In genomic region chr9:89361031-89361430, GRCh38 we compare ENCODE assay signal across 21 cellular contexts. TPM values are rescaled to one million over a fixed set of nuclear protein-coding genes. Genes with fewer than 3 reads are reported as not detected.
DNase-seq lines count a peak whose midpoint lies in the region; ATAC-seq, FAIRE-seq and TF ChIP-seq lines count a peak whose summit lies in the region.
"Had no signal": no experiment of that assay in that cellular context is flagged by ENCODE, and none has a peak within 500 bp of the region (broad histone marks: within the 10 kb centered on the region; RNA-seq: fewer than 3 reads in every experiment).

No MANE protein-coding gene starts in this region.

- no peak for DNase-seq in T-helper 2 cell treated with Interferon-gamma antibody and Interleukin-4, amounts not matched to agents 5 μg/mL and 100 μg/mL, for 36 hours (ENCODE audit: low spot score)
- DNase-seq in T-helper 2 cell (no peak), WTC11 (ENCODE audit: low spot score) (no peak), left lobe of liver (ENCODE audit: low spot score) (peak; percentile 34), gastrocnemius medialis (peak in 1 of 2 donors; percentile 13), HepG2 (ENCODE audit: low spot score) (no peak)
- no peak for DNase-seq in effector CD4-positive, alpha-beta T cell
- DNase-seq: activated CD4-positive, alpha-beta T cell treated with anti-CD3 and anti-CD28 coated beads for 4 hours; activated CD8-positive, alpha-beta memory T cell treated with anti-CD3 and anti-CD28 coated beads, Interleukin-2, amount 50 U/mL, for 48 hours; activated naive CD4-positive, alpha-beta T cell treated with Interleukin-2 at 50 U/mL for 16 hours; effector CD8-positive, alpha-beta T cell; left colon; NCI-H2107; RPMI8226; SK-N-SH; stimulated activated CD4-positive, alpha-beta T cell treated with anti-CD3 and anti-CD28 coated beads, Interleukin-12 subunit alpha, Interleukin-12 subunit beta, amount 100 ng/mL, for 4 hours had no signal

- H3K27ac ChIP-seq in gastrocnemius medialis: peak overlapping the region; percentile 52 to 87 (median 78)
- H3K27ac ChIP-seq in HepG2 (ENCODE audit: extremely low read length, insufficient read depth, low read length): no peak overlapping the region
- H3K27ac ChIP-seq: suprapubic skin had no signal

- H3K27me3 Mint-ChIP-seq in T-helper 2 cell treated with Interferon-gamma antibody and Interleukin-4, amounts not matched to agents 5 μg/mL and 100 μg/mL, for 36 hours (ENCODE audit: low read depth): no peaks in the 10 kb centered on the region
- H3K27me3 Mint-ChIP-seq in WTC11 (ENCODE audit: low read depth): no peaks in the 10 kb centered on the region

- peaks cover 17% of the 10 kb centered on the region for H3K4me1 Mint-ChIP-seq in T-helper 2 cell treated with Interferon-gamma antibody and Interleukin-4, amounts not matched to agents 5 μg/mL and 100 μg/mL, for 36 hours (ENCODE audit: low read depth)
- no peaks in the 10 kb centered on the region for H3K4me1 Mint-ChIP-seq in WTC11

- H3K9me3 Mint-ChIP-seq in T-helper 2 cell treated with Interferon-gamma antibody and Interleukin-4, amounts not matched to agents 5 μg/mL and 100 μg/mL, for 36 hours: no peaks in the 10 kb centered on the region
- H3K9me3 Mint-ChIP-seq in WTC11: no peaks in the 10 kb centered on the region

- H3K36me3 ChIP-seq in gastrocnemius medialis (peaks cover 0 to 52% of the 10 kb centered on the region in 2 donors), HepG2 (replicated peaks in 1 of 2; ENCODE audit: control insufficient read depth in 1 of 2, insufficient read depth in 2 of 2, low read length in 2 of 2) (peaks cover 13 to 33% of the 10 kb centered on the region in 2 experiments)

- no peak for FAIRE-seq in HepG2 (lab: Jason Lieb, UNC)
- FAIRE-seq: A204.1, TTC549 had no signal

- peak overlapping the region; percentile 53 for H3K27ac Mint-ChIP-seq in T-helper 2 cell treated with Interferon-gamma antibody and Interleukin-4, amounts not matched to agents 5 μg/mL and 100 μg/mL, for 36 hours
- H3K27ac Mint-ChIP-seq in WTC11: peak overlapping the region; percentile 6; the same call in 1 of the 2 replicates

- H3K9me3 ChIP-seq in gastrocnemius medialis: no peaks in the 10 kb centered on the region
- H3K9me3 ChIP-seq in HepG2 (ENCODE audit: low read length): no peaks in the 10 kb centered on the region
- H3K9me3 ChIP-seq: BE2C, SK-N-SH, suprapubic skin had no signal

- ATAC-seq in WTC11 (no peak), left lobe of liver (no peak), gastrocnemius medialis (no peak), HepG2 (no peak), HG02840 (IDR thresholded peaks at IDR 0.05; ENCODE audit: low FRiP score, unreplicated experiment) (no peak)
- ATAC-seq: left colon had no signal

- no peak overlapping the region for H2AFZ ChIP-seq in HepG2 (ENCODE audit: low read length)

- intact Hi-C loops in gastrocnemius medialis (cut with DNase I; ENCODE audit: low total_unique reads): no loop called here
- intact Hi-C loops in HepG2 (cut with micrococcal nuclease; ENCODE audit: unreplicated experiment): no loop called here

- WGBS in HepG2 (ENCODE audit: low lambda C conversion rate): 98% methylated on average over 6 of the region's 6 CpGs

- H3K4me3 ChIP-seq in gastrocnemius medialis (no peak overlapping the region), HepG2 (replicated peaks in 1 of 3; ENCODE audit: insufficient read depth in 1 of 3, low read depth in 2 of 3, low read length in 3 of 3) (no peak overlapping the region)
- H3K4me3 ChIP-seq: suprapubic skin had no signal

- in situ Hi-C loops in gastrocnemius medialis (cut with MboI; ENCODE audit: low sequenced_read_pairs in 4 of 4) (no loop called here), HepG2 (cut with HindIII; ENCODE audit: extremely low pct_ligation_motif_present, low pct_unique_long_range_greater_than_20kb) (no loop called here)

- BruUV-seq in HepG2 (replicated peaks; lab: Mats Ljungman, UMichigan): no TSS peak

- H3K4me1 ChIP-seq in gastrocnemius medialis (peaks cover 27 to 36% of the 10 kb centered on the region in 2 donors), HepG2 (ENCODE audit: insufficient read depth, low read length) (peaks cover 83% of the 10 kb centered on the region)

- TF ChIP-seq EP300 in HepG2 (IDR thresholded peaks at IDR 0.05; ENCODE audit: low read depth in 2 of 2, low read length in 2 of 2) (no peak), HepG2 (CRISPR knock-in tag; IDR thresholded peaks at IDR 0.05; ENCODE audit: borderline replicate concordance) (no peak)

- H4K20me1 ChIP-seq in HepG2 (ENCODE audit: insufficient read depth, low read length): no peaks in the 10 kb centered on the region

- no peaks in the 10 kb centered on the region for H3K27me3 ChIP-seq in gastrocnemius medialis
- H3K27me3 ChIP-seq in HepG2 (ENCODE audit: control insufficient read depth in 1 of 2, insufficient read depth in 2 of 2, low read length in 2 of 2): no peaks in the 10 kb centered on the region
- H3K27me3 ChIP-seq: BE2C, suprapubic skin had no signal

- TF ChIP-seq RAD21 in HepG2 (CRISPR knock-in tag; IDR thresholded peaks at IDR 0.05): no peak

- TF ChIP-seq CTCF in WTC11 (IDR thresholded peaks at IDR 0.05): no peak
- TF ChIP-seq CTCF in gastrocnemius medialis (IDR thresholded peaks at IDR 0.05 in 4 of 5, conservative IDR thresholded peaks at IDR 0.05 in 1 of 5): no peak
- TF ChIP-seq CTCF in HepG2 (CRISPR knock-in tag; IDR thresholded peaks at IDR 0.05): no peak

- H3K79me2 ChIP-seq in HepG2 (ENCODE audit: insufficient read depth, low read length): no peaks in the 10 kb centered on the region

- POLR2A ChIA-PET in WTC11 (lab: Charles Lee) (no interaction called here), HepG2 (lab: Yijun Ruan, JAX) (no interaction called here)

- H3K36me3 Mint-ChIP-seq in T-helper 2 cell treated with Interferon-gamma antibody and Interleukin-4, amounts not matched to agents 5 μg/mL and 100 μg/mL, for 36 hours (ENCODE audit: low read depth): peaks cover 62% of the 10 kb centered on the region
- peaks cover 53% of the 10 kb centered on the region for H3K36me3 Mint-ChIP-seq in WTC11

- no peak overlapping the region for H3K4me3 Mint-ChIP-seq in T-helper 2 cell treated with Interferon-gamma antibody and Interleukin-4, amounts not matched to agents 5 μg/mL and 100 μg/mL, for 36 hours
- no peak overlapping the region for H3K4me3 Mint-ChIP-seq in WTC11

- no peak overlapping the region for H3K4me2 ChIP-seq in HepG2 (ENCODE audit: low read depth, low read length)
- H3K4me2 ChIP-seq: SK-N-SH had no signal

- TF ChIP-seq POLR2A in gastrocnemius medialis (IDR thresholded peaks at IDR 0.05) (no peak), HepG2 (IDR thresholded peaks at IDR 0.05; ENCODE audit: insufficient read depth in 1 of 2, low read depth in 2 of 2, low read length in 2 of 2) (no peak)

- no peak overlapping the region for H3K9ac ChIP-seq in HepG2 (ENCODE audit: insufficient read depth, low read depth, low read length)
- H3K9ac ChIP-seq: SK-N-SH had no signal

- CTCF ChIA-PET in WTC11 (lab: Charles Lee): interaction anchor here (1.3 kb wide), 1 partner anchor 232 kb away, joined by 3 read pairs; no protein-coding TSS in a partner anchor
- CTCF ChIA-PET in HepG2 (lab: Yijun Ruan, JAX; ENCODE audit: low intra/inter-chr PET ratio, low total read pairs): no interaction called here

RNA-seq across cellular contexts. Expression of gene SECISBP2, which starts 42.7 kb away (rescaled TPM):
- total RNA-seq in WTC11 (2021) (66.2 to 72.8 TPM (median 66.8 TPM) in 3 replicates), left lobe of liver (19.1 TPM), gastrocnemius medialis (10 to 100 TPM; 40.2 to 70.8 (median 54.9) TPM), HepG2 (2016; rRNA removed; fragmentation: Illumina TruSeq; extraction: Trizol) (32.4 and 32.9 TPM in 2 replicates)
- total RNA-seq in HepG2 (2016; cell fraction: cytosol; rRNA removed; fragmentation: Illumina TruSeq; extraction: Trizol; ENCODE audit: low read depth): 14.6 and 17.7 TPM in 2 replicates
- total RNA-seq in HepG2 (2016; cell fraction: insoluble cytoplasmic fraction; rRNA removed; fragmentation: Illumina TruSeq; extraction: Trizol): 34.2 and 35.3 TPM in 2 replicates
- 39.7 and 44.1 TPM in 2 replicates for total RNA-seq in HepG2 (2016; cell fraction: membrane; rRNA removed; fragmentation: Illumina TruSeq; extraction: Trizol)
- total RNA-seq in HepG2 (2016; cell fraction: nucleus; rRNA removed; fragmentation: Illumina TruSeq; extraction: Trizol): 37.8 and 40.1 TPM in 2 replicates
- polyA plus RNA-seq in HepG2 (2011; rRNA removed): 38.0 and 38.4 TPM in 2 replicates
- polyA plus RNA-seq in HepG2 (2011; cell fraction: cytosol; rRNA removed): 20.4 and 26.2 TPM in 2 replicates
- 48.6 and 57.7 TPM in 2 replicates for polyA plus RNA-seq in HepG2 (2011; cell fraction: nucleus; rRNA removed)
- polyA plus RNA-seq in HepG2 (2012): 31.4 and 31.5 TPM in 2 replicates
- polyA plus RNA-seq in HepG2 (2016; cell fraction: cytosol; fragmentation: Illumina TruSeq; extraction: Trizol; ENCODE audit: low read depth): 18.7 and 19.7 TPM in 2 replicates
- 32.7 and 33.1 TPM in 2 replicates for polyA plus RNA-seq in HepG2 (2016; cell fraction: insoluble cytoplasmic fraction; fragmentation: Illumina TruSeq; extraction: Trizol; ENCODE audit: low read depth)
- polyA plus RNA-seq in HepG2 (2016; cell fraction: membrane; fragmentation: Illumina TruSeq; extraction: Trizol; ENCODE audit: low read depth): 33.3 and 34.2 TPM in 2 replicates
- polyA plus RNA-seq in HepG2 (2016; cell fraction: nucleus; fragmentation: Illumina TruSeq; extraction: Trizol; ENCODE audit: insufficient read depth, low read depth): 46.3 and 52.0 TPM in 2 replicates
- 21.8 and 27.1 TPM in 2 replicates for polyA minus RNA-seq in HepG2 (2011; rRNA and poly(A)+ RNA removed; ENCODE audit: low replicate concordance)
- polyA minus RNA-seq in HepG2 (2011; cell fraction: cytosol; rRNA and poly(A)+ RNA removed): 13.3 and 14.0 TPM in 2 replicates
- polyA minus RNA-seq in HepG2 (2011; cell fraction: nucleus; rRNA and poly(A)+ RNA removed): 60.4 and 64.4 TPM in 2 replicates

RNA-seq across cellular contexts. Expression of gene CKS2, which starts 50.0 kb away (rescaled TPM):
- total RNA-seq in WTC11 (2021) (299 to 319 TPM (median 313 TPM) in 3 replicates), left lobe of liver (4.4 TPM), gastrocnemius medialis (10 to 100 TPM in 1 of 4 donors, 1 to 10 TPM in 3; 6.5 to 13.2 (median 6.9) TPM), HepG2 (2016; rRNA removed; fragmentation: Illumina TruSeq; extraction: Trizol) (317 and 498 TPM in 2 replicates)
- 202 and 209 TPM in 2 replicates for total RNA-seq in HepG2 (2016; cell fraction: cytosol; rRNA removed; fragmentation: Illumina TruSeq; extraction: Trizol; ENCODE audit: low read depth)
- total RNA-seq in HepG2 (2016; cell fraction: insoluble cytoplasmic fraction; rRNA removed; fragmentation: Illumina TruSeq; extraction: Trizol): 319 and 528 TPM in 2 replicates
- 159 TPM in 2 replicates for total RNA-seq in HepG2 (2016; cell fraction: membrane; rRNA removed; fragmentation: Illumina TruSeq; extraction: Trizol)
- total RNA-seq in HepG2 (2016; cell fraction: nucleus; rRNA removed; fragmentation: Illumina TruSeq; extraction: Trizol): 121 and 124 TPM in 2 replicates
- 151 and 251 TPM in 2 replicates for polyA plus RNA-seq in HepG2 (2011; rRNA removed)
- polyA plus RNA-seq in HepG2 (2011; cell fraction: cytosol; rRNA removed): 262 and 383 TPM in 2 replicates
- polyA plus RNA-seq in HepG2 (2011; cell fraction: nucleus; rRNA removed): 75.2 and 95.2 TPM in 2 replicates
- polyA plus RNA-seq in HepG2 (2012): 170 and 179 TPM in 2 replicates
- polyA plus RNA-seq in HepG2 (2016; cell fraction: cytosol; fragmentation: Illumina TruSeq; extraction: Trizol; ENCODE audit: low read depth): 102 and 110 TPM in 2 replicates
- polyA plus RNA-seq in HepG2 (2016; cell fraction: insoluble cytoplasmic fraction; fragmentation: Illumina TruSeq; extraction: Trizol; ENCODE audit: low read depth): 534 and 617 TPM in 2 replicates
- 117 and 124 TPM in 2 replicates for polyA plus RNA-seq in HepG2 (2016; cell fraction: membrane; fragmentation: Illumina TruSeq; extraction: Trizol; ENCODE audit: low read depth)
- 190 and 193 TPM in 2 replicates for polyA plus RNA-seq in HepG2 (2016; cell fraction: nucleus; fragmentation: Illumina TruSeq; extraction: Trizol; ENCODE audit: insufficient read depth, low read depth)
- polyA minus RNA-seq in HepG2 (2011; rRNA and poly(A)+ RNA removed; ENCODE audit: low replicate concordance): 158 and 427 TPM in 2 replicates
- polyA minus RNA-seq in HepG2 (2011; cell fraction: cytosol; rRNA and poly(A)+ RNA removed): 55.3 and 63.5 TPM in 2 replicates
- polyA minus RNA-seq in HepG2 (2011; cell fraction: nucleus; rRNA and poly(A)+ RNA removed): 22.9 and 24.1 TPM in 2 replicates

Comparison
In these comparisons a context has a peak if more than half of its experiments do, and no peak if none do; other contexts are left out.
1. RNA of gene CKS2, which starts 50.0 kb away (total RNA-seq): 121 to 528 TPM in HepG2 and 299 to 319 TPM in WTC11; 6.5 to 13.2 TPM in gastrocnemius medialis and 4.4 TPM in left lobe of liver (single experiment); every median in the first group is over 4 times any median in the second.